ENCODE assay signal across 8 cellular contexts in the genomic region with DNA sequence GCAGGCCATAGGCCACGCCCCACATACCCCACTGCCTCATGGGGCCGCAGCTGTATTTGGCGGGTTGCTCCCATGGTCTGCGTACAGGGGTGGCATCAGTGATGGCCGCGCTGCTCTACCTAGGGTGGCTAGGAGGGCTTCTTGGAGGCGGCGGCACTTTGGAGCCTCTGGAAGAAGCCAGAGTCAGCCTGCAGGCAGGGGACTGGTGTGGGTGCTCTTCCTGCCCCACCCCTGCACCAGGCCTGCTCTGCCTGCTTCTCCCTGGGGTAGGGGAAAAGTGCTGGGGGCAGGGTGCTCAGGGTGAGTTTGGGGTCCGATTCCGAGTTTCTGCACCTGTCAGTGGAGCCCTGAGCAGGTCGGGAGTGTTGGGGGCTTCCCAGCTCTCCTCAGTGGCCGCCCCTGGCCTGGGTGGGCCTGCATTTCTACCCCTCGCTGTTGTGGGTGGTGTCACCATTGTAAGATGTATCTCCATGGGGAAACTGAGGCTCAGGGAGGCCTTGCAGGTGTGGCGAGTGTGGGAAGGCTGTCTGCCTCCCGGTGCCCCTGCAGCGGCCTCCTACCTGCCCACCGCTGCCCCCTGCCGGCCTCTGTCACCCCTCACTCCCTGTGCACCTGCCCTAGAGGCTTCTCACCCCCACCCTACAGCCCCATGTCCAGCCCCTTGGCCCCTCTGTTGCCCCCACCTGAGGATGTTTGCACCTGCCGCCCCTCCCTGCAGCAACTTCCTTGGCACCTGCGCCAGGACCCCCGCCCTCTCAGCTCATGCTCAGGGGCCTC. TPM values are rescaled to one million over a fixed set of nuclear protein-coding genes. Genes with fewer than 3 reads are reported as not detected.
DNase-seq lines count a peak whose midpoint lies in the region; ATAC-seq, FAIRE-seq and TF ChIP-seq lines count a peak whose summit lies in the region.

No MANE protein-coding gene starts in this region.

- TF ChIP-seq RAD21 in SK-N-SH (IDR thresholded peaks at IDR 0.05; ENCODE audit: low read length) (peak; percentile 44), GM12878 (IDR thresholded peaks at IDR 0.05; ENCODE audit: insufficient read depth, low read depth, low read length) (no peak)

- H3K9me3 ChIP-seq in DND-41 (ENCODE audit: insufficient read depth, low read length, severe bottlenecking), result no peaks in the 10 kb centered on the region
- no peaks in the 10 kb centered on the region for H3K9me3 ChIP-seq in SK-N-SH
- H3K9me3 ChIP-seq in GM12878 (replicated peaks; ENCODE audit: control insufficient read depth, insufficient read depth, low read length), result no peaks in the 10 kb centered on the region
- no peaks in the 10 kb centered on the region for H3K9me3 ChIP-seq in parathyroid adenoma (ENCODE audit: control insufficient read depth, low read length)
- no peaks in the 10 kb centered on the region for H3K9me3 ChIP-seq in breast epithelium

- peak; percentile 64; the same call in 1 of the 3 replicates for ATAC-seq in DND-41 (ENCODE audit: insufficient read depth, low read depth)
- peak; percentile 70 for ATAC-seq in GM12878
- ATAC-seq in GM19035 (IDR thresholded peaks at IDR 0.05; ENCODE audit: unreplicated experiment), result no peak

- POLR2A ChIA-PET in SK-N-SH (lab: Yijun Ruan, JAX), result no interaction called here
- POLR2A ChIA-PET in GM12878 (lab: Charles Lee), result no interaction called here

- H2AFZ ChIP-seq in DND-41 (ENCODE audit: low read depth, low read length) (no peak overlapping the region), SK-N-SH (ENCODE audit: low read depth) (no peak overlapping the region), GM12878 (ENCODE audit: control insufficient read depth, low read depth, low read length) (no peak overlapping the region), parathyroid adenoma (no peak overlapping the region)

- SMC1A ChIA-PET in GM12878 (lab: Charles Lee; ENCODE audit: uncharacterized antibody, unreplicated experiment), result no interaction called here

- intact Hi-C loops in GM12878 (cut with micrococcal nuclease; ENCODE audit: unreplicated experiment) (loop anchor here (1.0 kb wide), 1 partner anchor 102 kb away; no protein-coding TSS in a partner anchor), breast epithelium (cut with DNase I; ENCODE audit: low total_unique reads) (no loop called here)

- TF ChIP-seq CTCF in DND-41 (IDR thresholded peaks at IDR 0.05; ENCODE audit: borderline replicate concordance, extremely low read depth, low read length, poor library complexity, severe bottlenecking), result peak; percentile 57
- TF ChIP-seq CTCF in SK-N-SH (IDR thresholded peaks at IDR 0.05), result peak; percentile 54
- peak; percentile 11 to 51 (median 13); a peak in 4 of 6 replicates for TF ChIP-seq CTCF in GM12878 (IDR thresholded peaks at IDR 0.05 in 2 of 3, conservative IDR thresholded peaks at IDR 0.05 in 1 of 3; ENCODE audit: control insufficient read depth in 2 of 3, extremely low read depth in 1 of 3, insufficient read depth in 1 of 3, low read depth in 3 of 3, low read length in 3 of 3)
- TF ChIP-seq CTCF in parathyroid adenoma (IDR thresholded peaks at IDR 0.05), result peak; percentile 12
- no peak for TF ChIP-seq CTCF in breast epithelium (IDR thresholded peaks at IDR 0.05)

- in situ Hi-C loops in GM12878 (cut with MboI), result no loop called here

- no peaks in the 10 kb centered on the region for H3K79me2 ChIP-seq in DND-41 (ENCODE audit: insufficient read depth, low read length)
- H3K79me2 ChIP-seq in SK-N-SH (ENCODE audit: insufficient read depth), result peaks cover 72% of the 10 kb centered on the region
- H3K79me2 ChIP-seq in GM12878 (ENCODE audit: control insufficient read depth, insufficient read depth, low read length), result no peaks in the 10 kb centered on the region
- H3K79me2 ChIP-seq in parathyroid adenoma, result peaks cover 53% of the 10 kb centered on the region

- H3K4me3 ChIP-seq in DND-41 (ENCODE audit: low read depth in 1 of 2, low read length in 2 of 2) (no peak overlapping the region), SK-N-SH (ENCODE audit: low read depth in 2 of 2, low read length in 1 of 2) (no peak overlapping the region), GM12878 (no peak overlapping the region), parathyroid adenoma (ENCODE audit: low read depth, low read length) (no peak overlapping the region), breast epithelium (no peak overlapping the region)

- H3K4me1 ChIP-seq in DND-41 (ENCODE audit: insufficient read depth, low read length), result no peaks in the 10 kb centered on the region
- H3K4me1 ChIP-seq in SK-N-SH (ENCODE audit: control insufficient read depth in 1 of 2, insufficient read depth in 2 of 2, low read depth in 1 of 2, low read length in 1 of 2), result peaks cover 7 to 12% of the 10 kb centered on the region in 2 experiments; a peak in 2 of 4 replicates
- H3K4me1 ChIP-seq in GM12878 (ENCODE audit: control insufficient read depth, insufficient read depth, low read length), result no peaks in the 10 kb centered on the region
- H3K4me1 ChIP-seq in parathyroid adenoma, result no peaks in the 10 kb centered on the region
- peaks cover 0 to 3% of the 10 kb centered on the region in 2 donors for H3K4me1 ChIP-seq in breast epithelium

- H3K4me2 ChIP-seq in DND-41 (ENCODE audit: insufficient read depth, low read length), result no peak overlapping the region
- H3K4me2 ChIP-seq in SK-N-SH, result no peak overlapping the region
- H3K4me2 ChIP-seq in GM12878 (ENCODE audit: control insufficient read depth, insufficient read depth), result no peak overlapping the region
- no peak overlapping the region for H3K4me2 ChIP-seq in parathyroid adenoma (ENCODE audit: low read length)

- no peak overlapping the region for H3K9ac ChIP-seq in DND-41 (ENCODE audit: low read depth, low read length)
- H3K9ac ChIP-seq in SK-N-SH, result no peak overlapping the region
- H3K9ac ChIP-seq in GM12878 (ENCODE audit: control insufficient read depth, insufficient read depth, low read length), result no peak overlapping the region
- no peak overlapping the region for H3K9ac ChIP-seq in parathyroid adenoma

- TF ChIP-seq EP300 in SK-N-SH (IDR thresholded peaks at IDR 0.05; ENCODE audit: borderline replicate concordance in 1 of 2, low read depth in 1 of 2, low read length in 1 of 2) (no peak), GM12878 (IDR thresholded peaks at IDR 0.05; ENCODE audit: borderline replicate concordance in 1 of 2, control insufficient read depth in 1 of 2, low read depth in 2 of 2, low read length in 2 of 2) (no peak)

- H3F3A ChIP-seq in SK-N-SH (replicated peaks; ENCODE audit: insufficient read depth), result no peaks in the 10 kb centered on the region

- no peak for TF ChIP-seq POLR2A in GM12878 (IDR thresholded peaks at IDR 0.05; ENCODE audit: low read depth, low read length)
- TF ChIP-seq POLR2A in breast epithelium (IDR thresholded peaks at IDR 0.05), result no peak

- RAD21 ChIA-PET in GM12878 (lab: Charles Lee; ENCODE audit: unreplicated experiment), result no interaction called here

- FAIRE-seq in GM12878 (lab: Jason Lieb, UNC), result no peak

- H3K27ac ChIP-seq in DND-41 (ENCODE audit: low read length), result no peak overlapping the region
- H3K27ac ChIP-seq in SK-N-SH (ENCODE audit: low read depth in 2 of 2, low read length in 1 of 2), result no peak overlapping the region
- H3K27ac ChIP-seq in GM12878 (ENCODE audit: control insufficient read depth, insufficient read depth), result no peak overlapping the region
- no peak overlapping the region for H3K27ac ChIP-seq in parathyroid adenoma
- no peak overlapping the region for H3K27ac ChIP-seq in breast epithelium

- H3K27me3 ChIP-seq in DND-41 (ENCODE audit: insufficient read depth, low read length, poor library complexity) (no peaks in the 10 kb centered on the region), SK-N-SH (ENCODE audit: insufficient read depth) (no peaks in the 10 kb centered on the region), GM12878 (replicated peaks in 1 of 2; ENCODE audit: control insufficient read depth in 2 of 2, insufficient read depth in 2 of 2, low read length in 1 of 2) (peaks cover 0 to 2% of the 10 kb centered on the region in 2 experiments; a peak in 3 of 4 replicates), parathyroid adenoma (ENCODE audit: control insufficient read depth, insufficient read depth, low read length) (no peaks in the 10 kb centered on the region), breast epithelium (no peaks in the 10 kb centered on the region)

- DNase-seq in DND-41 (peak; percentile 31), SK-N-SH (peak; percentile 80), GM12878 (ENCODE audit: low read depth, low spot score) (no peak), DMS153 treated with DMSO at 0.1 percent for 48 hours (lab: John Stamatoyannopoulos, UW; ENCODE audit: unreplicated experiment) (no peak), breast epithelium (ENCODE audit: low spot score in 2 of 2) (no peak)
- no peak for DNase-seq in central memory CD4-positive, alpha-beta T cell

- H4K20me1 ChIP-seq in DND-41 (ENCODE audit: insufficient read depth, low read length) (peaks cover 6% of the 10 kb centered on the region; the same call in 1 of the 2 replicates), SK-N-SH (ENCODE audit: insufficient read depth) (peaks cover 87% of the 10 kb centered on the region), GM12878 (ENCODE audit: control insufficient read depth, insufficient read depth) (no peaks in the 10 kb centered on the region; the same call in 1 of the 2 replicates)

- no peaks in the 10 kb centered on the region for H3K36me3 ChIP-seq in DND-41 (ENCODE audit: insufficient read depth, low read length)
- H3K36me3 ChIP-seq in SK-N-SH (replicated peaks in 1 of 2; ENCODE audit: control insufficient read depth in 1 of 2, insufficient read depth in 2 of 2, low read length in 1 of 2), result peaks cover 0 to 3% of the 10 kb centered on the region in 2 experiments
- no peaks in the 10 kb centered on the region for H3K36me3 ChIP-seq in GM12878 (ENCODE audit: control insufficient read depth in 2 of 2, insufficient read depth in 2 of 2, low read length in 1 of 2)
- no peaks in the 10 kb centered on the region for H3K36me3 ChIP-seq in parathyroid adenoma (ENCODE audit: control insufficient read depth, insufficient read depth, low read length)
- no peaks in the 10 kb centered on the region for H3K36me3 ChIP-seq in breast epithelium

- WGBS in SK-N-SH (ENCODE audit: low lambda C conversion rate), result 79% methylated on average over 14 of the region's 21 CpGs
- 28% methylated on average over 19 of the region's 21 CpGs for WGBS in GM12878 (ENCODE audit: insufficient coverage, insufficient replicate concordance, low lambda C conversion rate, missing lambda C conversion rate)

- CTCF ChIA-PET in SK-N-SH (lab: Yijun Ruan, JAX), result interaction anchor here (0.8 to 4.5 kb wide), 5 partner anchors 14 to 102 kb away, joined by 3 to 21 read pairs (median 4); no protein-coding TSS in a partner anchor
- CTCF ChIA-PET in GM12878 (lab: Yijun Ruan, JAX), result no interaction called here

- no peaks in the 10 kb centered on the region for H3K9me2 ChIP-seq in SK-N-SH

- no TSS peak for BruUV-seq in GM12878 (replicated peaks; lab: Mats Ljungman, UMichigan)

RNA-seq across cellular contexts. Expression of a gene that starts 5.5 kb away (rescaled TPM):
- polyA plus RNA-seq in SK-N-SH (2012; rRNA removed) (7.7 and 11.0 TPM in 2 replicates), GM12878 (2011; rRNA removed) (0.03 TPM in 1 of 2 replicates, not detected in the other), GM12878 (2014; fragmentation: Illumina TruSeq; extraction: Trizol) (0.01 TPM in 1 of 2 replicates, not detected in the other), GM12878 (2014; fragmentation: Nextera tagmentation; extraction: Ambion mirVana) (not detected), GM12878 (2014; rRNA removed) (0.12 and 0.24 TPM in 2 replicates), GM12878 (2016; fragmentation: Nextera tagmentation; extraction: Ambion mirVana) (not detected)
- 3.9 and 5.9 TPM in 2 replicates for polyA plus RNA-seq in SK-N-SH (2012; cell fraction: cytosol; rRNA removed)
- polyA plus RNA-seq in SK-N-SH (2012; cell fraction: nucleus; rRNA removed), result 52.8 and 69.2 TPM in 2 replicates
- total RNA-seq in GM12878 (2013; cell fraction: nucleolus; rRNA removed), result 0.24 and 0.48 TPM in 2 replicates
- total RNA-seq in GM12878 (2014; rRNA removed) (0.06 and 0.16 TPM in 2 replicates), GM12878 (2014; rRNA removed; fragmentation: Illumina TruSeq; extraction: Trizol) (0.04 and 0.05 TPM in 2 replicates), GM12878 (2021) (0.44 and 0.51 TPM in 2 replicates), breast epithelium (10 to 100 TPM; 10.1 to 14.8 (median 13.8) TPM)
- polyA plus RNA-seq in GM12878 (2011; ENCODE audit: low read depth), result 0.03 TPM
- polyA plus RNA-seq in GM12878 (2011; cell fraction: cytosol; rRNA removed), result 0.03 and 0.04 TPM in 2 replicates
- polyA plus RNA-seq in GM12878 (2011; cell fraction: nucleus; rRNA removed), result 0.10 and 0.16 TPM in 2 replicates
- 0.12 and 0.14 TPM in 2 replicates for polyA plus RNA-seq in GM12878 (2012)
- not detected in 2 replicates for polyA minus RNA-seq in GM12878 (2011; rRNA and poly(A)+ RNA removed)
- polyA minus RNA-seq in GM12878 (2011; cell fraction: cytosol; rRNA and poly(A)+ RNA removed), result 0.31 and 0.40 TPM in 2 replicates
- polyA minus RNA-seq in GM12878 (2011; cell fraction: nucleus; rRNA and poly(A)+ RNA removed), result under 0.01 and 0.29 TPM in 2 replicates

RNA-seq across cellular contexts. Expression of a gene that starts 54.1 kb away (rescaled TPM):
- polyA plus RNA-seq in SK-N-SH (2012; rRNA removed), result 0.02 TPM in 2 replicates
- polyA plus RNA-seq in SK-N-SH (2012; cell fraction: cytosol; rRNA removed), result not detected in 2 replicates
- 0.14 and 0.19 TPM in 2 replicates for polyA plus RNA-seq in SK-N-SH (2012; cell fraction: nucleus; rRNA removed)
- 0.69 and 2.0 TPM in 2 replicates for total RNA-seq in GM12878 (2013; cell fraction: nucleolus; rRNA removed)
- 32.1 and 43.2 TPM in 2 replicates for total RNA-seq in GM12878 (2014; rRNA removed)
- total RNA-seq in GM12878 (2014; rRNA removed; fragmentation: Illumina TruSeq; extraction: Trizol), result 7.2 and 9.1 TPM in 2 replicates
- 54.3 and 57.7 TPM in 2 replicates for total RNA-seq in GM12878 (2021)
- 4.2 TPM for polyA plus RNA-seq in GM12878 (2011; ENCODE audit: low read depth)
- polyA plus RNA-seq in GM12878 (2011; rRNA removed), result 0.04 and 0.20 TPM in 2 replicates
- 0.21 and 0.40 TPM in 2 replicates for polyA plus RNA-seq in GM12878 (2011; cell fraction: cytosol; rRNA removed)
- 0.57 and 0.69 TPM in 2 replicates for polyA plus RNA-seq in GM12878 (2011; cell fraction: nucleus; rRNA removed)
- polyA plus RNA-seq in GM12878 (2012), result 11.8 and 20.1 TPM in 2 replicates
- 2.7 and 5.3 TPM in 2 replicates for polyA plus RNA-seq in GM12878 (2014; fragmentation: Illumina TruSeq; extraction: Trizol)
- under 1 TPM; 0.27 to 0.37 TPM for polyA plus RNA-seq in GM12878 (2014; fragmentation: Nextera tagmentation; extraction: Ambion mirVana)
- polyA plus RNA-seq in GM12878 (2014; rRNA removed), result 36.3 and 46.7 TPM in 2 replicates
- 10 to 100 TPM; 10.6 to 13.0 TPM for polyA plus RNA-seq in GM12878 (2016; fragmentation: Nextera tagmentation; extraction: Ambion mirVana)
- 0.31 TPM in 1 of 2 replicates, not detected in the other for polyA minus RNA-seq in GM12878 (2011; rRNA and poly(A)+ RNA removed)
- not detected in 2 replicates for polyA minus RNA-seq in GM12878 (2011; cell fraction: cytosol; rRNA and poly(A)+ RNA removed)
- 0.38 TPM in 1 of 2 replicates, not detected in the other for polyA minus RNA-seq in GM12878 (2011; cell fraction: nucleus; rRNA and poly(A)+ RNA removed)
- 1 to 10 TPM in 1 of 3 donors, under 1 TPM in 1, not detected in 1; 0.33 to 4.0 TPM for total RNA-seq in breast epithelium

Comparison
In these comparisons a context has a peak if more than half of its experiments do, and no peak if none do; other contexts are left out.
1. DNase-seq: peak in DND-41 (single experiment) and SK-N-SH (single experiment); none in GM12878 (single experiment), DMS153 treated with DMSO at 0.1 percent for 48 hours (single experiment), central memory CD4-positive, alpha-beta T cell (single experiment) and breast epithelium (0 of 2).
2. CTCF ChIP-seq: peak in DND-41 (single experiment), SK-N-SH (single experiment), GM12878 (3 of 3) and parathyroid adenoma (single experiment); none in breast epithelium (0 of 3).
3. RNA of a gene that starts 5.5 kb away (total RNA-seq): 10.1 to 14.8 TPM in breast epithelium; 0.04 to 0.51 TPM in GM12878; every median in the first group is over 4 times any median in the second.